Comparison of ENCODE assay signal across 25 cellular contexts in genomic region chr13:98020271-98020670, GRCh38.
"Had no signal": no experiment of that assay in that cellular context is flagged by ENCODE, and none has a peak within 500 bp of the region (broad histone marks: within the 10 kb centered on the region; RNA-seq: fewer than 3 reads in every experiment).

No MANE protein-coding gene starts in this region.

- FAIRE-seq: endothelial cell of umbilical vein had no signal

- H3K27me3 ChIP-seq: body of pancreas, cardiac muscle cell, gastroesophageal sphincter, neural progenitor cell, spleen, suprapubic skin, tibial artery, upper lobe of right lung had no signal

- H3K79me2 ChIP-seq: parathyroid adenoma had no signal

- ATAC-seq: body of pancreas, gastroesophageal sphincter, natural killer cell, psoas muscle, upper lobe of right lung had no signal

- H3K9ac ChIP-seq: neural progenitor cell, parathyroid adenoma had no signal

- H3K9me3 ChIP-seq: body of pancreas, gastroesophageal sphincter, psoas muscle, spleen, suprapubic skin, tibial artery, upper lobe of right lung had no signal

- H3K4me2 ChIP-seq: neural progenitor cell had no signal

- H2AFZ ChIP-seq: neural progenitor cell, parathyroid adenoma had no signal

- H3K27ac ChIP-seq: body of pancreas, cardiac muscle cell, gastroesophageal sphincter, neural progenitor cell, parathyroid adenoma, psoas muscle, spleen, suprapubic skin, tibial artery, upper lobe of right lung, VCaP had no signal

- H3K4me1 ChIP-seq: body of pancreas, gastroesophageal sphincter, neural progenitor cell, parathyroid adenoma, psoas muscle, spleen, tibial artery had no signal

- DNase-seq: activated CD4-positive, alpha-beta T cell treated with anti-CD3 and anti-CD28 coated beads for 48 hours; activated CD4-positive, alpha-beta T cell treated with anti-CD3 and anti-CD28 coated beads, Interleukin-2, amount 50 U/mL, for 48 hours; activated CD8-positive, alpha-beta memory T cell treated with anti-CD3 and anti-CD28 coated beads for 24 hours; activated effector memory CD4-positive, alpha-beta T cell treated with Interleukin-2 at 50 U/mL for 16 hours; activated naive CD4-positive, alpha-beta T cell treated with Interleukin-2 at 50 U/mL for 16 hours; anterior cingulate cortex; body of pancreas; cortex of kidney; head of caudate nucleus; hippocampal formation; kidney; natural killer cell; occipital lobe; psoas muscle; spleen; stimulated activated naive CD4-positive, alpha-beta T cell; tibial artery; upper lobe of right lung had no signal

- H3K4me3 ChIP-seq: body of pancreas, cardiac muscle cell, gastroesophageal sphincter, neural progenitor cell, psoas muscle, spleen, suprapubic skin, tibial artery, upper lobe of right lung had no signal
